Comparison of ENCODE assay signal across 18 cellular contexts in the genomic region with DNA sequence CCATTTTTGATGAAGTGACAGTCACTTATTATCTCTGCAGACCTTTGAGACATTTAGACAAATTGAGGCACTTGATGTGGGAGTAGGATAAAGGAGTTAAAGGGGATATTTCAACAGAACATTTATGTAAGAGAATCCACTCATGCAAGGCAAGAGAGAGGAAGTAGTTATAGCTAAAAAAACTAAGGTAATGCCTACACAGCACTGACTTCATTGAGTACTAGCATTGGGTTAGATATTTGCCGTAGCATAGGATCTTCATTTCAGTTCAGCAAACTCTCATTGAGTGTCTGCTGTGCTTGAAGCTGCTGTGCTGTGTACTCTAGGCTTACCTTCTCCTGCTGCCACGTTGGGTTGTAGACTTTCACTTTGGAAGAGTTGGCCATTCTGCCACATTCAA. TPM values are rescaled to one million over a fixed set of nuclear protein-coding genes. Genes with fewer than 3 reads are reported as not detected.
"Had no signal": no experiment of that assay in that cellular context is flagged by ENCODE, and none has a peak within 500 bp of the region (broad histone marks: within the 10 kb centered on the region; RNA-seq: fewer than 3 reads in every experiment).

No MANE protein-coding gene starts in this region.

- H3K9me3 ChIP-seq: thoracic aorta had no signal

- H3K27ac Mint-ChIP-seq: activated naive CD8-positive, alpha-beta T cell treated with anti-CD3 and anti-CD28 coated beads, Interleukin-2, amount 10 ng/mL, durations not matched to agents 7 days and 5 days; brain; natural killer cell had no signal

- H3K36me3 ChIP-seq: thoracic aorta had no signal

- H3K36me3 Mint-ChIP-seq: brain, natural killer cell had no signal

- H3K4me3 ChIP-seq: coronary artery, thoracic aorta had no signal

- ATAC-seq: esophagus mucosa, left lobe of liver, natural killer cell had no signal

- H3K9me3 Mint-ChIP-seq: brain, natural killer cell had no signal

- FAIRE-seq: keratinocyte had no signal

- H3K27ac ChIP-seq: coronary artery, thoracic aorta had no signal

- H3K4me3 Mint-ChIP-seq: activated naive CD8-positive, alpha-beta T cell treated with anti-CD3 and anti-CD28 coated beads, Interleukin-2, amount 10 ng/mL, durations not matched to agents 7 days and 5 days; brain; natural killer cell had no signal

- DNase-seq: activated CD4-positive, alpha-beta T cell treated with anti-CD3 and anti-CD28 coated beads, Interleukin-2, amount 50 U/mL, for 1 hour; activated CD4-positive, CD25-positive, alpha-beta regulatory T cell; activated naive CD4-positive, alpha-beta T cell; activated naive CD8-positive, alpha-beta T cell treated with anti-CD3 and anti-CD28 coated beads, Interleukin-2, amount 10 ng/mL, durations not matched to agents 7 days and 5 days; activated T-cell treated with anti-CD3 and anti-CD28 coated beads for 4 hours; central memory CD4-positive, alpha-beta T cell; hippocampal formation; mammary epithelial cell; natural killer cell; stimulated activated CD4-positive, alpha-beta T cell treated with anti-CD3 and anti-CD28 coated beads, Interleukin-4, amount 100 ng/mL, for 4 hours; stimulated activated CD8-positive, alpha-beta memory T cell treated with anti-CD3 and anti-CD28 coated beads, Interleukin-4, amount 100 ng/mL, for 48 hours; T-helper 2 cell had no signal

RNA-seq across cellular contexts. Expression of a gene that starts 10.5 kb away (rescaled TPM):
- polyA plus RNA-seq: mammary epithelial cell had no signal
